1 cellular context compared by ENCODE assay signal in genomic region chr12:111367661-111368221, GRCh38.
TF ChIP-seq lines count a peak whose summit lies in the region.

No MANE protein-coding gene starts in this region.

TF ChIP-seq in HepG2, 621 proteins besides CTCF, POLR2A, EP300 and RAD21 (continued from another document and continues in another):
- peak; percentile 74 for TF ChIP-seq ZNF574 (CRISPR knock-in tag; IDR thresholded peaks at IDR 0.05)
- peak; percentile 81; the same call in 1 of the 2 replicates for TF ChIP-seq ZIK1 (CRISPR knock-in tag; IDR thresholded peaks at IDR 0.05; ENCODE audit: borderline replicate concordance, low read depth)
- TF ChIP-seq, protein P1, sequence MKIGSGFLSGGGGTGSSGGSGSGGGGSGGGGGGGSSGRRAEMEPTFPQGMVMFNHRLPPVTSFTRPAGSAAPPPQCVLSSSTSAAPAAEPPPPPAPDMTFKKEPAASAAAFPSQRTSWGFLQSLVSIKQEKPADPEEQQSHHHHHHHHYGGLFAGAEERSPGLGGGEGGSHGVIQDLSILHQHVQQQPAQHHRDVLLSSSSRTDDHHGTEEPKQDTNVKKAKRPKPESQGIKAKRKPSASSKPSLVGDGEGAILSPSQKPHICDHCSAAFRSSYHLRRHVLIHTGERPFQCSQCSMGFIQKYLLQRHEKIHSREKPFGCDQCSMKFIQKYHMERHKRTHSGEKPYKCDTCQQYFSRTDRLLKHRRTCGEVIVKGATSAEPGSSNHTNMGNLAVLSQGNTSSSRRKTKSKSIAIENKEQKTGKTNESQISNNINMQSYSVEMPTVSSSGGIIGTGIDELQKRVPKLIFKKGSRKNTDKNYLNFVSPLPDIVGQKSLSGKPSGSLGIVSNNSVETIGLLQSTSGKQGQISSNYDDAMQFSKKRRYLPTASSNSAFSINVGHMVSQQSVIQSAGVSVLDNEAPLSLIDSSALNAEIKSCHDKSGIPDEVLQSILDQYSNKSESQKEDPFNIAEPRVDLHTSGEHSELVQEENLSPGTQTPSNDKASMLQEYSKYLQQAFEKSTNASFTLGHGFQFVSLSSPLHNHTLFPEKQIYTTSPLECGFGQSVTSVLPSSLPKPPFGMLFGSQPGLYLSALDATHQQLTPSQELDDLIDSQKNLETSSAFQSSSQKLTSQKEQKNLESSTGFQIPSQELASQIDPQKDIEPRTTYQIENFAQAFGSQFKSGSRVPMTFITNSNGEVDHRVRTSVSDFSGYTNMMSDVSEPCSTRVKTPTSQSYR (CRISPR knock-in tag; IDR thresholded peaks at IDR 0.05; ENCODE audit: borderline replicate concordance), result peak; percentile 83; the same call in 1 of the 2 replicates
- TF ChIP-seq, protein P2, sequence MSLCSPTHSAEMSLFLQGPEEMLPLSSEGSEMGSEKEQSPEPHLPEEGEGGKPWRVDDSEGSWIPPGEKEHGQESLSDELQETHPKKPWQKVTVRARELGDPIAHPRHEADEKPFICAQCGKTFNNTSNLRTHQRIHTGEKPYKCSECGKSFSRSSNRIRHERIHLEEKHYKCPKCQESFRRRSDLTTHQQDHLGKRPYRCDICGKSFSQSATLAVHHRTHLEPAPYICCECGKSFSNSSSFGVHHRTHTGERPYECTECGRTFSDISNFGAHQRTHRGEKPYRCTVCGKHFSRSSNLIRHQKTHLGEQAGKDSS (CRISPR knock-in tag; IDR thresholded peaks at IDR 0.05; ENCODE audit: borderline replicate concordance, low read depth), result peak; percentile 84
- no peak for TF ChIP-seq NONO (IDR thresholded peaks at IDR 0.05)
- TF ChIP-seq NONO (CRISPR knock-in tag; conservative IDR thresholded peaks at IDR 0.05), result peak; percentile 92
- peak; percentile 73; the same call in 1 of the 2 replicates for TF ChIP-seq ZNF280D (CRISPR knock-in tag; IDR thresholded peaks at IDR 0.05)
- TF ChIP-seq GABPA (IDR thresholded peaks at IDR 0.05; ENCODE audit: low read depth, low read length), result no peak
- TF ChIP-seq GABPA (CRISPR knock-in tag; IDR thresholded peaks at IDR 0.05; ENCODE audit: low read depth), result peak; percentile 75
- TF ChIP-seq PHF21A (CRISPR knock-in tag; IDR thresholded peaks at IDR 0.05), result peak; percentile 95
- 0 out of 2 replicates have a peak, but pooled peaks have one; percentile 45 for TF ChIP-seq GFI1 (CRISPR knock-in tag; IDR thresholded peaks at IDR 0.05; ENCODE audit: borderline replicate concordance)
- no peak for TF ChIP-seq SMC3 (IDR thresholded peaks at IDR 0.05; ENCODE audit: low read length)
- TF ChIP-seq ZBTB37 (CRISPR knock-in tag; IDR thresholded peaks at IDR 0.05), result peak; percentile 88
- TF ChIP-seq NFATC3 (CRISPR knock-in tag; IDR thresholded peaks at IDR 0.05), result no peak
- peak; percentile 99 for TF ChIP-seq HNF4A (CRISPR knock-in tag; IDR thresholded peaks at IDR 0.05)
- TF ChIP-seq YY1 (IDR thresholded peaks at IDR 0.05; ENCODE audit: insufficient read depth, insufficient replicate concordance, low read depth, low read length), result peak; percentile 22
- 0 out of 2 replicates have a peak, but pooled peaks have one; percentile 37 for TF ChIP-seq ZBTB21 (CRISPR knock-in tag; IDR thresholded peaks at IDR 0.05)
- peak; percentile 13; the same call in 1 of the 2 replicates for TF ChIP-seq TCF7 (IDR thresholded peaks at IDR 0.05; ENCODE audit: low read depth)
- TF ChIP-seq ZNF205 (CRISPR knock-in tag; IDR thresholded peaks at IDR 0.05), result peak; percentile 75; the same call in 1 of the 2 replicates
- TF ChIP-seq TBP (CRISPR knock-in tag; IDR thresholded peaks at IDR 0.05), result no peak
- TF ChIP-seq ELF3 (CRISPR knock-in tag; IDR thresholded peaks at IDR 0.05), result peak; percentile 96
- TF ChIP-seq, protein P3, sequence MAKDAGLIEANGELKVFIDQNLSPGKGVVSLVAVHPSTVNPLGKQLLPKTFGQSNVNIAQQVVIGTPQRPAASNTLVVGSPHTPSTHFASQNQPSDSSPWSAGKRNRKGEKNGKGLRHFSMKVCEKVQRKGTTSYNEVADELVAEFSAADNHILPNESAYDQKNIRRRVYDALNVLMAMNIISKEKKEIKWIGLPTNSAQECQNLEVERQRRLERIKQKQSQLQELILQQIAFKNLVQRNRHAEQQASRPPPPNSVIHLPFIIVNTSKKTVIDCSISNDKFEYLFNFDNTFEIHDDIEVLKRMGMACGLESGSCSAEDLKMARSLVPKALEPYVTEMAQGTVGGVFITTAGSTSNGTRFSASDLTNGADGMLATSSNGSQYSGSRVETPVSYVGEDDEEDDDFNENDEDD (CRISPR knock-in tag; IDR thresholded peaks at IDR 0.05; ENCODE audit: borderline replicate concordance), result no peak
- no peak for TF ChIP-seq HOXA7 (CRISPR knock-in tag; IDR thresholded peaks at IDR 0.05)
- TF ChIP-seq SNAPC2 (CRISPR knock-in tag; IDR thresholded peaks at IDR 0.05), result 0 out of 2 replicates have a peak, but pooled peaks have one; percentile 31
- TF ChIP-seq TBX3 (IDR thresholded peaks at IDR 0.05; ENCODE audit: borderline replicate concordance), result no peak
- no peak for TF ChIP-seq PREB (CRISPR knock-in tag; IDR thresholded peaks at IDR 0.05)
- no peak for TF ChIP-seq CREBL2 (CRISPR knock-in tag; IDR thresholded peaks at IDR 0.05; ENCODE audit: borderline replicate concordance)
- no peak for TF ChIP-seq FOXP1 (IDR thresholded peaks at IDR 0.05)
- TF ChIP-seq FOXP1 (CRISPR knock-in tag; IDR thresholded peaks at IDR 0.05), result peak; percentile 45; the same call in 1 of the 2 replicates
- TF ChIP-seq ZNF17 (CRISPR knock-in tag; IDR thresholded peaks at IDR 0.05), result no peak
- no peak; the same call in 1 of the 2 replicates for TF ChIP-seq ZNF563 (CRISPR knock-in tag; IDR thresholded peaks at IDR 0.05)
- no peak for TF ChIP-seq ZNF589 (CRISPR knock-in tag; conservative IDR thresholded peaks at IDR 0.05)
- no peak for TF ChIP-seq LCORL (IDR thresholded peaks at IDR 0.05)
- peak; percentile 80 for TF ChIP-seq LCORL (CRISPR knock-in tag; IDR thresholded peaks at IDR 0.05)
- TF ChIP-seq ZBTB40 (IDR thresholded peaks at IDR 0.05), result no peak
- peak; percentile 56; the same call in 1 of the 2 replicates for TF ChIP-seq ZBTB40 (CRISPR knock-in tag; IDR thresholded peaks at IDR 0.05)
- TF ChIP-seq KMT2A (CRISPR knock-in tag; IDR thresholded peaks at IDR 0.05), result peak; percentile 37; the same call in 1 of the 2 replicates
- no peak for TF ChIP-seq ZFAT (CRISPR knock-in tag; conservative IDR thresholded peaks at IDR 0.05)
